ENCODE assay signal across 9 cellular contexts in the genomic region with DNA sequence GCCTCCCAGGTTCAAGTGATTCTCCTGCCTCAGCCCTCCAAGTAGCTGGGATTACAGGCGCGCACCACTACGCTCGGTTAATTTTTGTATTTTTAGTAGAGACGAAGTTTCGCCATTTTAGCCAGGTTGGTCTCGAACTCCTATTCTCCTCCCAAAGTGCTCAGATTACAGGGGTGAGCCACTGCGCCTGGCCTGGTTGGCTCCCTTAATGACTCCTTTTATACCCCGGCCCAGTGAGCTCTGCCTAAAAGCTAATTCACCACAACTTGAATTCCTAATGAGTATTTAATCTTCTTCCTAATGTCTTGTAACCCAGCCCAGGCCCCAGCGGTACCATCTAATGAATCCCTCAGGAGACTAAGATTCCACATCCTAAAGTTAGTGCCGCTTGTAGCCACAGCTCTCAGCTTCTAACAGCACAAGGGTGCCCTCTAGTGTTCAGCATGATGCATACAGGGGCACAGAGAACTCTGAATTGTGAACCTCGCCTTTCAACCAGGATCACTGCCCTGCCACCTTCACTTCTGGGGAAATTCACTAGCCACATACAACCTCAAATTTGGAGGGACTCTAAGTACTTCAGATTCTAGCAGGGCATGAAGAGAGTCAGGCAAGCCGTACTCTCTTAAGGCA.
DNase-seq lines count a peak whose midpoint lies in the region; ATAC-seq and FAIRE-seq lines count a peak whose summit lies in the region.
"Had no signal": no experiment of that assay in that cellular context is flagged by ENCODE, and none has a peak within 500 bp of the region (broad histone marks: within the 10 kb centered on the region; RNA-seq: fewer than 3 reads in every experiment).

No MANE protein-coding gene starts in this region.

- in situ Hi-C loops in SK-MEL-5 (cut with HindIII; ENCODE audit: low pct_unique_long_range_greater_than_20kb, low sequenced_read_pairs) = no loop called here

- intact Hi-C loops in left cardiac atrium (cut with DNase I) = loop anchor here in 1 of 2 donors (5.0 kb wide), 1 partner anchor 656 kb away; no protein-coding TSS in a partner anchor
- intact Hi-C loops in sciatic nerve (cut with DNase I) = no loop called here

- FAIRE-seq in G401.6 (lab: Jason Lieb, UNC) = peak; percentile 72
- FAIRE-seq: endometrium had no signal

- peak; percentile 2 for DNase-seq in KG1 (lab: John Stamatoyannopoulos, UW)
- peak; percentile 68 for DNase-seq in SK-MEL-5 (ENCODE audit: low read depth, low spot score)
- peak; percentile 3 for DNase-seq in activated naive CD8-positive, alpha-beta T cell treated with anti-CD3 and anti-CD28 coated beads, Interleukin-2, amount 50 U/mL, for 16 hours (ENCODE audit: low read depth, low spot score)
- peak; percentile 41 for DNase-seq in left cardiac atrium
- DNase-seq in sciatic nerve (ENCODE audit: low spot score) = peak; percentile 59

- peak; percentile 95 for ATAC-seq in GM21526 (IDR thresholded peaks at IDR 0.05; ENCODE audit: low FRiP score, unreplicated experiment)
- peak in 1 of 2 donors; percentile 50 for ATAC-seq in left cardiac atrium
- ATAC-seq in sciatic nerve = peak; percentile 61
- ATAC-seq in HG03469 (IDR thresholded peaks at IDR 0.05; ENCODE audit: unreplicated experiment) = no peak

Comparison
In these comparisons a context has a peak if more than half of its experiments do, and no peak if none do; other contexts are left out.
1. DNase-seq: peak in every context shown above with its lines; median percentile 68 in SK-MEL-5; 59 in sciatic nerve; 41 in left cardiac atrium; 3 in activated naive CD8-positive, alpha-beta T cell treated with anti-CD3 and anti-CD28 coated beads, Interleukin-2, amount 50 U/mL, for 16 hours; 2 in KG1.